ENCODE assay signal across 18 cellular contexts in genomic region chr18:57814555-57814954, GRCh38. TPM values are rescaled to one million over a fixed set of nuclear protein-coding genes. Genes with fewer than 3 reads are reported as not detected.
DNase-seq lines count a peak whose midpoint lies in the region; ATAC-seq, FAIRE-seq and TF ChIP-seq lines count a peak whose summit lies in the region.
"Had no signal": no experiment of that assay in that cellular context is flagged by ENCODE, and none has a peak within 500 bp of the region (broad histone marks: within the 10 kb centered on the region; RNA-seq: fewer than 3 reads in every experiment).

No MANE protein-coding gene starts in this region.

- H3K14ac ChIP-seq in IMR-90 (replicated peaks; ENCODE audit: low read depth, low read length): peak overlapping the region; percentile 87

- no TSS peak for BruUV-seq in IMR-90 (replicated peaks; lab: Mats Ljungman, UMichigan)
- BruUV-seq in K562 (replicated peaks; lab: Mats Ljungman, UMichigan): no TSS peak

- H2BK5ac ChIP-seq in IMR-90 (ENCODE audit: low read depth, low read length, poor library complexity, severe bottlenecking): peak overlapping the region; percentile 82

- H3K79me1 ChIP-seq in IMR-90 (ENCODE audit: low read depth in 1 of 2, low read length in 2 of 2): peaks cover 0 to 5% of the 10 kb centered on the region in 2 experiments; a peak in 1 of 4 replicates

- peak; percentile 80 for FAIRE-seq in D721Med (lab: Jason Lieb, UNC)
- no peak for FAIRE-seq in K562 (lab: Jason Lieb, UNC)
- FAIRE-seq: G401.6, GM12892, H54 had no signal

- H3K4me3 ChIP-seq in IMR-90 (ENCODE audit: insufficient read depth, low read depth, low read length) (no peak overlapping the region), K562 (no peak overlapping the region)
- H3K4me3 ChIP-seq: HAP-1 had no signal

- TF ChIP-seq EP300 in K562 (IDR thresholded peaks at IDR 0.05; ENCODE audit: low read length): no peak

- intact Hi-C loops in IMR-90 (cut with micrococcal nuclease) (no loop called here), K562 (cut with micrococcal nuclease) (no loop called here)

- peak overlapping the region; percentile 36; the same call in 1 of the 2 replicates for H3K23ac ChIP-seq in IMR-90 (ENCODE audit: low read depth, low read length)

- DNase-seq in D721Med (ENCODE audit: insufficient read length, low spot score) (no peak), IMR-90 (no peak), K562 (ENCODE audit: extremely low read depth in 1 of 4, low spot score in 3 of 4) (no peak), osteocyte (ENCODE audit: extremely low spot score, unreplicated experiment) (no peak), GM13976 (ENCODE audit: low spot score) (no peak), inferior parietal cortex (ENCODE audit: extremely low spot score) (no peak)
- DNase-seq: C1 segment of cervical spinal cord; Calu3; CD4-positive, alpha-beta memory T cell; COR-L47; DMS153; DND-41; GOT3; HFFc6 had no signal

- POLR2A ChIA-PET in IMR-90 (lab: Charles Lee; ENCODE audit: unreplicated experiment) (no interaction called here), K562 (lab: Yijun Ruan, JAX) (no interaction called here)

- H3K4me3 Mint-ChIP-seq in osteocyte (ENCODE audit: unreplicated experiment): no peak overlapping the region
- H3K4me3 Mint-ChIP-seq: HFFc6 had no signal

- peak overlapping the region; percentile 97 for H2AK5ac ChIP-seq in IMR-90 (ENCODE audit: low read depth, low read length)

- H4K5ac ChIP-seq in IMR-90 (ENCODE audit: low read depth, low read length): peak overlapping the region; percentile 6; the same call in 1 of the 2 replicates

- dilution Hi-C loops in IMR-90 (cut with HindIII; ENCODE audit: low sequenced_read_pairs, unreplicated experiment): no loop called here

- no peaks in the 10 kb centered on the region for H3K79me2 ChIP-seq in K562 (ENCODE audit: control insufficient read depth, insufficient read depth, low read length)

- peaks cover 2% of the 10 kb centered on the region; the same call in 1 of the 2 replicates for H3K4me1 ChIP-seq in IMR-90 (ENCODE audit: control insufficient read depth, insufficient read depth, low read length)
- peaks cover 0 to 10% of the 10 kb centered on the region in 2 experiments; a peak in 3 of 5 replicates for H3K4me1 ChIP-seq in K562 (replicated peaks in 1 of 2; ENCODE audit: control insufficient read depth in 2 of 2, insufficient read depth in 2 of 2, low read length in 2 of 2)
- H3K4me1 ChIP-seq: HAP-1 had no signal

- peaks cover 9% of the 10 kb centered on the region for H3K9me3 Mint-ChIP-seq in osteocyte (ENCODE audit: unreplicated experiment)

- H3K27ac ChIP-seq in IMR-90 (ENCODE audit: insufficient read depth, low read length) (no peak overlapping the region), K562 (ENCODE audit: extremely low read depth, low read depth, low read length) (no peak overlapping the region)

- H3K9me3 ChIP-seq in IMR-90 (ENCODE audit: control insufficient read depth, insufficient read depth, low read length) (peaks cover 6% of the 10 kb centered on the region; the same call in 1 of the 2 replicates), K562 (replicated peaks; ENCODE audit: control insufficient read depth, insufficient read depth, low read depth, low read length) (no peaks in the 10 kb centered on the region)
- H3K9me3 ChIP-seq: HAP-1 had no signal

- H2BK120ac ChIP-seq in IMR-90 (ENCODE audit: low read depth, low read length): peak overlapping the region; percentile 96

- H3K36me3 Mint-ChIP-seq in osteocyte (ENCODE audit: unreplicated experiment): peaks cover 4% of the 10 kb centered on the region

- CTCF ChIA-PET in IMR-90 (lab: Yijun Ruan, JAX) (no interaction called here), K562 (lab: Yijun Ruan, JAX; ENCODE audit: low intra/inter-chr PET ratio) (no interaction called here)

- H3K4ac ChIP-seq in IMR-90 (ENCODE audit: low read depth, low read length): peak overlapping the region; percentile 92

- H3K4me1 Mint-ChIP-seq in osteocyte (ENCODE audit: unreplicated experiment): peaks cover 21% of the 10 kb centered on the region
- H3K4me1 Mint-ChIP-seq: CD4-positive, alpha-beta memory T cell had no signal

- H3K27me3 ChIP-seq in IMR-90 (ENCODE audit: control insufficient read depth, insufficient read depth, low read length) (no peaks in the 10 kb centered on the region), K562 (ENCODE audit: control insufficient read depth in 2 of 2, insufficient read depth in 2 of 2, low read length in 2 of 2) (no peaks in the 10 kb centered on the region)

- H4K91ac ChIP-seq in IMR-90 (ENCODE audit: insufficient read depth, low read depth, low read length): peak overlapping the region; percentile 83

- ATAC-seq in IMR-90 (ENCODE audit: low read depth): no peak
- ATAC-seq in K562: no peak

- H3K9ac ChIP-seq in IMR-90 (ENCODE audit: low read depth, low read length) (no peak overlapping the region), K562 (ENCODE audit: insufficient read depth in 1 of 2, low read depth in 2 of 2, low read length in 2 of 2) (no peak overlapping the region)

- H2AFZ ChIP-seq in IMR-90 (replicated peaks; ENCODE audit: low read length, poor library complexity): no peak overlapping the region
- H2AFZ ChIP-seq in K562 (ENCODE audit: low read depth, low read length): no peak overlapping the region

- H3K36me3 ChIP-seq in IMR-90 (ENCODE audit: control insufficient read depth, insufficient read depth, low read length) (no peaks in the 10 kb centered on the region), K562 (ENCODE audit: control insufficient read depth, insufficient read depth, low read length) (no peaks in the 10 kb centered on the region)
- H3K36me3 ChIP-seq: HAP-1 had no signal

- peak overlapping the region; percentile 92 for H2BK20ac ChIP-seq in IMR-90 (ENCODE audit: low read depth, low read length)

- H3K4me2 ChIP-seq in IMR-90 (ENCODE audit: low read depth, low read length) (no peak overlapping the region), K562 (ENCODE audit: insufficient read depth, low read length) (no peak overlapping the region)

- H3K56ac ChIP-seq in IMR-90 (ENCODE audit: extremely low read depth, insufficient read depth, low read length): no peak overlapping the region

- peak overlapping the region; percentile 98; the same call in 2 of the 3 replicates for H2BK15ac ChIP-seq in IMR-90 (ENCODE audit: low read depth, low read length)

- TF ChIP-seq RAD21 in IMR-90 (IDR thresholded peaks at IDR 0.05; ENCODE audit: low read length) (no peak), K562 (CRISPR knock-in tag; conservative IDR thresholded peaks at IDR 0.05 in 1 of 2, IDR thresholded peaks at IDR 0.05 in 1 of 2) (no peak)

- H2AK9ac ChIP-seq in IMR-90 (replicated peaks; ENCODE audit: low read depth, low read length, poor library complexity): peak overlapping the region; percentile 1

- H3K27me3 Mint-ChIP-seq in osteocyte (ENCODE audit: unreplicated experiment): no peaks in the 10 kb centered on the region

- WGBS in IMR-90 (ENCODE audit: extremely low coverage in 2 of 2, insufficient read length in 1 of 2), 2 experiments: no CpG with 5 or more reads among the region's 2 CpGs
- 44% methylated on average over 2 of the region's 2 CpGs for WGBS in K562 (ENCODE audit: insufficient coverage, low coverage, missing lambda C conversion rate)

- H3K9me1 ChIP-seq in IMR-90 (ENCODE audit: insufficient read depth, low read length): peaks cover 15% of the 10 kb centered on the region
- H3K9me1 ChIP-seq in K562 (ENCODE audit: control insufficient read depth, insufficient read depth, low read length): no peaks in the 10 kb centered on the region

- H4K20me1 ChIP-seq in IMR-90 (ENCODE audit: insufficient read depth, low read length): no peaks in the 10 kb centered on the region
- no peaks in the 10 kb centered on the region for H4K20me1 ChIP-seq in K562 (replicated peaks; ENCODE audit: control insufficient read depth, insufficient read depth, low read length)

- H3K27ac Mint-ChIP-seq in osteocyte (ENCODE audit: unreplicated experiment): peak overlapping the region; percentile 59
- H3K27ac Mint-ChIP-seq: CD4-positive, alpha-beta memory T cell; HFFc6 had no signal

- TF ChIP-seq POLR2A in IMR-90 (IDR thresholded peaks at IDR 0.05; ENCODE audit: low read depth, low read length) (no peak), K562 (conservative IDR thresholded peaks at IDR 0.05) (no peak)

- no peak for TF ChIP-seq CTCF in D721Med (IDR thresholded peaks at IDR 0.05; ENCODE audit: insufficient read depth, missing control alignments)
- no peak for TF ChIP-seq CTCF in IMR-90 (conservative IDR thresholded peaks at IDR 0.05; ENCODE audit: low read depth, low read length)
- TF ChIP-seq CTCF in K562 (IDR thresholded peaks at IDR 0.05 in 2 of 3, conservative IDR thresholded peaks at IDR 0.05 in 1 of 3; ENCODE audit: insufficient read depth in 2 of 3, low read depth in 1 of 3, low read length in 3 of 3): no peak
- no peak for TF ChIP-seq CTCF in osteocyte (IDR thresholded peaks at IDR 0.05)
- no peak for TF ChIP-seq CTCF in GM13976 (IDR thresholded peaks at IDR 0.05; ENCODE audit: borderline replicate concordance, control extremely low read depth, extremely low read depth, insufficient read depth, missing control alignments)

- in situ Hi-C loops in IMR-90 (cut with MboI; ENCODE audit: low sequenced_read_pairs) (no loop called here), K562 (cut with MboI) (no loop called here), GM13976 (cut with MboI; ENCODE audit: low sequenced_read_pairs, unreplicated experiment) (no loop called here)

- peak overlapping the region; percentile 48; the same call in 1 of the 2 replicates for H3K18ac ChIP-seq in IMR-90 (ENCODE audit: low read depth, low read length)

- peak overlapping the region; percentile 25 to 87; a peak in 3 of 4 replicates for H4K8ac ChIP-seq in IMR-90 (ENCODE audit: low read depth in 2 of 2, low read length in 2 of 2)

RNA-seq across cellular contexts. Expression of gene ATP8B1, which starts 11.4 kb away (rescaled TPM):
- total RNA-seq in IMR-90 (2012; rRNA removed) (136 and 170 TPM in 2 replicates), K562 (2014; rRNA removed) (0.04 TPM in 1 of 2 replicates, not detected in the other), K562 (2014; rRNA removed; fragmentation: Illumina TruSeq; extraction: Trizol) (0.04 and 0.22 TPM in 2 replicates), K562 (2015; rRNA removed; fragmentation: Illumina TruSeq; extraction: Trizol) (0.04 TPM in 1 of 2 replicates, not detected in the other), K562 (2021) (0.20 and 0.22 TPM in 2 replicates), osteocyte (38.5 and 38.7 TPM in 2 replicates)
- polyA plus RNA-seq in IMR-90 (2012; rRNA removed) (57.7 and 64.3 TPM in 2 replicates), K562 (2011; rRNA removed) (0.01 and 0.07 TPM in 2 replicates), K562 (2014; fragmentation: Illumina TruSeq; extraction: Trizol) (0.03 TPM in 1 of 2 replicates, not detected in the other), K562 (2014; fragmentation: Nextera tagmentation; extraction: Ambion mirVana) (not detected), K562 (2014; rRNA removed) (0.01 TPM in 1 of 2 replicates, not detected in the other)
- 23.4 and 27.5 TPM in 2 replicates for polyA plus RNA-seq in IMR-90 (2012; cell fraction: cytosol; rRNA removed)
- 31.8 and 116 TPM in 2 replicates for polyA plus RNA-seq in IMR-90 (2012; cell fraction: nucleus; rRNA removed; ENCODE audit: low replicate concordance)
- total RNA-seq in K562 (2011; cell fraction: chromatin; rRNA removed; ENCODE audit: low replicate concordance): 0.79 TPM in 1 of 2 replicates, not detected in the other
- total RNA-seq in K562 (2011; cell fraction: nucleolus; rRNA removed): under 0.01 and 0.13 TPM in 2 replicates
- 0.07 TPM in 1 of 2 replicates, not detected in the other for total RNA-seq in K562 (2011; cell fraction: nucleoplasm; rRNA removed)
- polyA plus RNA-seq in K562 (2011; cell fraction: cytosol; rRNA removed): 0.01 and 0.55 TPM in 2 replicates
- 0.04 TPM in 1 of 2 replicates, not detected in the other for polyA plus RNA-seq in K562 (2011; cell fraction: nucleus; rRNA removed)
- 0.08 TPM in 2 replicates for polyA plus RNA-seq in K562 (2012)
- polyA minus RNA-seq in K562 (2011; rRNA and poly(A)+ RNA removed): 0.14 and 0.24 TPM in 2 replicates
- polyA minus RNA-seq in K562 (2011; cell fraction: cytosol; rRNA and poly(A)+ RNA removed): not detected in 2 replicates
- 0.22 TPM in 1 of 2 replicates, not detected in the other for polyA minus RNA-seq in K562 (2011; cell fraction: nucleus; rRNA and poly(A)+ RNA removed)
- total RNA-seq: CD4-positive, alpha-beta memory T cell had no signal

Comparison
In these comparisons a context has a peak if more than half of its experiments do, and no peak if none do; other contexts are left out.
1. RNA of gene ATP8B1, which starts 11.4 kb away (total RNA-seq): 136 to 170 TPM in IMR-90 and 38.5 to 38.7 TPM in osteocyte; under 0.01 to 0.79 TPM in K562; every median in the first group is over 10 times any median in the second.